10 cellular contexts compared by ENCODE assay signal in genomic region chr16:19115148-19116021, GRCh38. TPM values are rescaled to one million over a fixed set of nuclear protein-coding genes. Genes with fewer than 3 reads are reported as not detected.
DNase-seq lines count a peak whose midpoint lies in the region; FAIRE-seq and TF ChIP-seq lines count a peak whose summit lies in the region.
"Had no signal": no experiment of that assay in that cellular context is flagged by ENCODE, and none has a peak within 500 bp of the region (broad histone marks: within the 10 kb centered on the region; RNA-seq: fewer than 3 reads in every experiment).

No MANE protein-coding gene starts in this region.

- H3K4me3 ChIP-seq in AG04449 (ENCODE audit: low read depth, low read length), result peak overlapping the region; percentile 75
- H3K4me3 ChIP-seq in Peyer's patch, result peak overlapping the region; percentile 61 to 85 (median 67)
- H3K4me3 ChIP-seq in fibroblast of lung (replicated peaks in 1 of 4; ENCODE audit: control extremely low read depth in 1 of 4, insufficient read depth in 1 of 4, low read depth in 3 of 4, low read length in 4 of 4), result peak overlapping the region; percentile 60 to 76 (median 71)
- no peak overlapping the region for H3K4me3 ChIP-seq in neuronal stem cell (ENCODE audit: low read length in 2 of 2)

- H2BK15ac ChIP-seq in neuronal stem cell (ENCODE audit: low read length), result peak overlapping the region; percentile 95

- peak overlapping the region; percentile 42 for H2BK5ac ChIP-seq in neuronal stem cell (ENCODE audit: low read length)

- peak overlapping the region; percentile 86 for H3K23ac ChIP-seq in neuronal stem cell (ENCODE audit: low read depth, low read length, poor library complexity)

- H3K4me2 ChIP-seq in fibroblast of lung (ENCODE audit: extremely low read depth, insufficient read depth, low read length), result peak overlapping the region; percentile 90
- H3K4me2 ChIP-seq in neuronal stem cell (ENCODE audit: insufficient read depth, low read length, poor library complexity, severe bottlenecking), result no peak overlapping the region

- FAIRE-seq in urothelium cell line (lab: Jason Lieb, UNC), result no peak

- peaks cover 0 to 10% (median 0%) of the 10 kb centered on the region in 3 donors for H3K36me3 ChIP-seq in Peyer's patch
- H3K36me3 ChIP-seq in fibroblast of lung (ENCODE audit: control insufficient read depth, insufficient read depth, low read length), result peaks cover 10% of the 10 kb centered on the region
- peaks cover 0 to 2% of the 10 kb centered on the region in 2 donors for H3K36me3 ChIP-seq in neuronal stem cell (replicated peaks in 1 of 2; ENCODE audit: control insufficient read depth in 2 of 2, insufficient read depth in 2 of 2, low read length in 2 of 2)

- H3K4me1 ChIP-seq in Peyer's patch (peaks cover 0 to 50% (median 9%) of the 10 kb centered on the region in 4 donors), fibroblast of lung (ENCODE audit: control insufficient read depth, extremely low read depth, insufficient read depth, low read length) (peaks cover 33% of the 10 kb centered on the region), neuronal stem cell (ENCODE audit: control insufficient read depth in 2 of 2, insufficient read depth in 1 of 2, low read depth in 1 of 2, low read length in 2 of 2) (peaks cover 5 to 6% of the 10 kb centered on the region in 2 donors)

- no peak overlapping the region for H3K14ac ChIP-seq in neuronal stem cell (ENCODE audit: low read length)

- peak overlapping the region; percentile 98 for H3K18ac ChIP-seq in neuronal stem cell (ENCODE audit: low read length)

- no peaks in the 10 kb centered on the region for H4K20me1 ChIP-seq in fibroblast of lung (ENCODE audit: control insufficient read depth, extremely low read depth, insufficient read depth, low read length)

- H3K9me3 ChIP-seq in Peyer's patch, result no peaks in the 10 kb centered on the region
- no peaks in the 10 kb centered on the region for H3K9me3 ChIP-seq in fibroblast of lung (ENCODE audit: control insufficient read depth, insufficient read depth, low read depth, low read length)
- H3K9me3 ChIP-seq in neuronal stem cell (replicated peaks in 1 of 2; ENCODE audit: control insufficient read depth in 2 of 2, insufficient read depth in 1 of 2, low read depth in 1 of 2, low read length in 2 of 2), result peaks cover 0 to 8% of the 10 kb centered on the region in 2 donors

- no peak for DNase-seq in AG04449 (ENCODE audit: low read depth, low spot score)
- no peak for DNase-seq in Peyer's patch
- no peak for DNase-seq in fibroblast of lung (ENCODE audit: low read depth in 2 of 2)
- DNase-seq in neuronal stem cell (ENCODE audit: low spot score), result no peak
- DNase-seq in amygdala (lab: John Stamatoyannopoulos, UW), result no peak
- no peak for DNase-seq in DMS79 treated with DMSO at 0.1 percent for 48 hours (lab: John Stamatoyannopoulos, UW)
- DNase-seq in HK-2 (ENCODE audit: unreplicated experiment), result no peak
- no peak for DNase-seq in urothelium cell line (ENCODE audit: low spot score)
- DNase-seq: DND-41, SHP77 treated with DMSO at 0.1 percent for 48 hours had no signal

- no peak overlapping the region for H4K8ac ChIP-seq in neuronal stem cell (ENCODE audit: low read depth, low read length)

- peak overlapping the region; percentile 17 for H3K4ac ChIP-seq in neuronal stem cell (ENCODE audit: low read length)

- POLR2A ChIA-PET in AG04449 (lab: Yijun Ruan, JAX), result interaction anchor here (0.6 kb wide), 1 partner anchor 52 kb away, joined by 3 read pairs; no protein-coding TSS in a partner anchor

- H2BK120ac ChIP-seq in neuronal stem cell (ENCODE audit: low read depth, low read length), result no peak overlapping the region

- H2AK5ac ChIP-seq in neuronal stem cell (ENCODE audit: low read depth, low read length), result peak overlapping the region; percentile 68

- peak overlapping the region; percentile 83 to 95 (median 91) for H3K27ac ChIP-seq in Peyer's patch
- H3K27ac ChIP-seq in fibroblast of lung (ENCODE audit: insufficient read depth, low read length), result peak overlapping the region; percentile 95
- no peak overlapping the region for H3K27ac ChIP-seq in neuronal stem cell (replicated peaks; ENCODE audit: low read length)

- CTCF ChIA-PET in AG04449 (lab: Yijun Ruan, JAX), result interaction anchor here (0.6 to 5.2 kb wide), 6 partner anchors 11 to 64 kb away, joined by 3 to 24 read pairs (median 3); no protein-coding TSS in a partner anchor

- no peak for TF ChIP-seq POLR2A in Peyer's patch (IDR thresholded peaks at IDR 0.05)

- H3K79me1 ChIP-seq in neuronal stem cell (ENCODE audit: low read depth, low read length), result no peaks in the 10 kb centered on the region

- peaks cover 44% of the 10 kb centered on the region for H3K79me2 ChIP-seq in fibroblast of lung (ENCODE audit: control insufficient read depth, insufficient read depth, low read length)

- H4K91ac ChIP-seq in neuronal stem cell (ENCODE audit: low read depth, low read length, poor library complexity), result no peak overlapping the region

- H2BK12ac ChIP-seq in neuronal stem cell (ENCODE audit: low read length), result no peak overlapping the region

- H3K27me3 ChIP-seq in Peyer's patch, result no peaks in the 10 kb centered on the region
- H3K27me3 ChIP-seq in fibroblast of lung (ENCODE audit: control insufficient read depth, insufficient read depth, low read length), result no peaks in the 10 kb centered on the region
- peaks cover 0 to 23% (median 5%) of the 10 kb centered on the region in 3 experiments for H3K27me3 ChIP-seq in neuronal stem cell (ENCODE audit: control insufficient read depth in 3 of 3, insufficient read depth in 3 of 3, low read depth in 1 of 3, low read length in 3 of 3)

- WGBS in neuronal stem cell (ENCODE audit: extremely low coverage in 2 of 2, insufficient read length in 2 of 2, insufficient replicate concordance in 1 of 2), 2 donors, result no CpG with 5 or more reads among the region's 50 CpGs

- peak; percentile 39 for TF ChIP-seq CTCF in AG04449 (IDR thresholded peaks at IDR 0.05; ENCODE audit: insufficient read depth, low read length, missing control alignments)
- peak in 1 of 6 experiments; percentile 5 for TF ChIP-seq CTCF in Peyer's patch (IDR thresholded peaks at IDR 0.05)
- peak; percentile 22 to 41 for TF ChIP-seq CTCF in fibroblast of lung (conservative IDR thresholded peaks at IDR 0.05 in 1 of 2, IDR thresholded peaks at IDR 0.05 in 1 of 2; ENCODE audit: low read depth in 1 of 2, low read length in 2 of 2)

- no peak overlapping the region for H2AFZ ChIP-seq in fibroblast of lung (ENCODE audit: low read length)
- H2AFZ ChIP-seq in neuronal stem cell (ENCODE audit: low read length), result no peak overlapping the region

- peak overlapping the region; percentile 88 for H3K9ac ChIP-seq in fibroblast of lung (ENCODE audit: insufficient read depth, low read length)
- H3K9ac ChIP-seq in neuronal stem cell (ENCODE audit: low read depth, low read length, poor library complexity), result no peak overlapping the region

RNA-seq across cellular contexts. Expression of gene ITPRIPL2, which starts 1.6 kb away (rescaled TPM):
- total RNA-seq in Peyer's patch, result 10 to 100 TPM; 23.6 to 38.9 (median 32.5) TPM
- 41.3 and 42.1 TPM in 2 replicates for total RNA-seq in fibroblast of lung
- polyA plus RNA-seq in fibroblast of lung, result 19.8 and 23.1 TPM in 2 replicates
- polyA plus RNA-seq in fibroblast of lung (2012), result 14.1 and 19.1 TPM in 2 replicates
- 12.9 and 15.8 TPM in 2 replicates for polyA minus RNA-seq in fibroblast of lung (ENCODE audit: low replicate concordance)
- polyA plus RNA-seq in neuronal stem cell (2013, experiment 1 of 2), result 3.2 TPM
- 3.5 TPM for polyA plus RNA-seq in neuronal stem cell (2013, experiment 2 of 2)

RNA-seq across cellular contexts. Expression of gene COQ7, which starts 48.0 kb away (rescaled TPM):
- total RNA-seq in Peyer's patch (10 to 100 TPM; 16.5 to 29.1 (median 20.6) TPM), fibroblast of lung (19.8 and 20.5 TPM in 2 replicates)
- polyA plus RNA-seq in fibroblast of lung, result 12.4 and 14.0 TPM in 2 replicates
- 13.6 and 14.7 TPM in 2 replicates for polyA plus RNA-seq in fibroblast of lung (2012)
- 3.7 and 4.0 TPM in 2 replicates for polyA minus RNA-seq in fibroblast of lung (ENCODE audit: low replicate concordance)
- 14.2 TPM for polyA plus RNA-seq in neuronal stem cell (2013, experiment 1 of 2)
- 14.4 TPM for polyA plus RNA-seq in neuronal stem cell (2013, experiment 2 of 2)

RNA-seq across cellular contexts. Expression of gene SYT17, which starts 52.7 kb away (rescaled TPM):
- total RNA-seq in Peyer's patch (10 to 100 TPM in 2 of 4 donors, 1 to 10 TPM in 2; 4.2 to 30.5 (median 9.6) TPM), fibroblast of lung (0.26 and 0.33 TPM in 2 replicates)
- polyA plus RNA-seq in fibroblast of lung, result 0.15 TPM in 1 of 2 replicates, not detected in the other
- not detected in 2 replicates for polyA plus RNA-seq in fibroblast of lung (2012)
- polyA minus RNA-seq in fibroblast of lung (ENCODE audit: low replicate concordance), result not detected in 2 replicates
- 19.4 TPM for polyA plus RNA-seq in neuronal stem cell (2013, experiment 1 of 2)
- polyA plus RNA-seq in neuronal stem cell (2013, experiment 2 of 2), result 21.3 TPM

Comparison
In these comparisons a context has a peak if more than half of its experiments do, and no peak if none do; other contexts are left out.
1. H3K4me3 ChIP-seq: peak in AG04449 (single experiment), Peyer's patch (4 of 4) and fibroblast of lung (4 of 4); none in neuronal stem cell (0 of 2).